In the genomic region with DNA sequence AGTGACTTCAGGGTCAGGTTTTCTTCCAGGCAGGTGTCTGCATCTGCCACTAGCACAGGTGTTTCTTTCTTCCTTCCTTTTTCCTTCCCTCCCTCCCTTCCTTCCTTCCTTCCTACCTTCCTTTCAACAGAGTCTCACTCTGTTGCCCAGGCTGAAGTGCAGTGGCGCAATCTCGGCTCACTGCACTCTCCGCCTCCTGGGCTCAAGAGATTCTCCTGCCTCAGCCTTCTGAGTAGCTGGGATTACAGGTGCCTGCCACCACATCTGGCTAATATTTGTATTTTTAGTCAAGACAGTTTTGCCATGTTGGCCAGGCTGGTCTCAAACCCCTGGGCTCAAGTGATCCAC, we compare ENCODE assay signal across 7 cellular contexts. TPM values are rescaled to one million over a fixed set of nuclear protein-coding genes. Genes with fewer than 3 reads are reported as not detected.
DNase-seq lines count a peak whose midpoint lies in the region; ATAC-seq, FAIRE-seq and TF ChIP-seq lines count a peak whose summit lies in the region.
"Not testable (repeated sequence)": the region's sequence is repeated elsewhere in the genome, so short reads cannot be mapped to it uniquely, and the experiment has no call there.

No MANE protein-coding gene starts in this region.

- H3K4ac ChIP-seq in mesenchymal stem cell (ENCODE audit: low read depth in 1 of 2, low read length in 2 of 2); trophoblast cell (ENCODE audit: low read depth, low read length): not testable (repeated sequence)

- CTCF ChIA-PET in CD4-positive, alpha-beta memory T cell (lab: Charles Lee; ENCODE audit: partially characterized antibody): not testable (repeated sequence)

- FAIRE-seq in astrocyte (lab: Jason Lieb, UNC): not testable (repeated sequence)

- not testable (repeated sequence) for H3K4me3 Mint-ChIP-seq in CD4-positive, alpha-beta memory T cell; T-helper 17 cell
- peak overlapping the region; percentile 45 for H3K4me3 Mint-ChIP-seq in astrocyte (ENCODE audit: unreplicated experiment)

- not testable (repeated sequence) for H3K79me1 ChIP-seq in mesenchymal stem cell (replicated peaks; ENCODE audit: low read length, poor library complexity, severe bottlenecking)
- peaks cover 32% of the 10 kb centered on the region for H3K79me1 ChIP-seq in trophoblast cell (ENCODE audit: low read length)

- H3K27me3 Mint-ChIP-seq in CD4-positive, alpha-beta memory T cell; T-helper 17 cell: not testable (repeated sequence)
- peaks cover 13% of the 10 kb centered on the region for H3K27me3 Mint-ChIP-seq in astrocyte (ENCODE audit: low read depth, unreplicated experiment)

- intact Hi-C loops in CD4-positive, alpha-beta memory T cell (cut with micrococcal nuclease): loop anchor here (10.0 kb wide), 1 partner anchor 56 kb away; a partner anchor contains a TSS

- TF ChIP-seq RAD21 in Ishikawa (IDR thresholded peaks at IDR 0.05; ENCODE audit: low read depth): not testable (repeated sequence)

- not testable (repeated sequence) for H2BK5ac ChIP-seq in mesenchymal stem cell (ENCODE audit: low read depth, low read length, poor library complexity, severe bottlenecking)
- H2BK5ac ChIP-seq in trophoblast cell (ENCODE audit: low read depth, low read length, poor library complexity): peak overlapping the region; percentile 52

- H3K4me1 ChIP-seq in CD4-positive, alpha-beta memory T cell (ENCODE audit: insufficient read depth, low read length): peaks cover 31% of the 10 kb centered on the region
- H3K4me1 ChIP-seq in astrocyte (ENCODE audit: insufficient read depth, low read length): peaks cover 18% of the 10 kb centered on the region
- H3K4me1 ChIP-seq in esophagus (ENCODE audit: control insufficient read depth in 2 of 2, insufficient read depth in 2 of 2, low read length in 1 of 2): peaks cover 2 to 17% of the 10 kb centered on the region in 2 donors
- H3K4me1 ChIP-seq in mesenchymal stem cell (ENCODE audit: control insufficient read depth, insufficient read depth, low read depth, low read length): not testable (repeated sequence)
- peaks cover 41% of the 10 kb centered on the region in 2 experiments for H3K4me1 ChIP-seq in trophoblast cell (ENCODE audit: control insufficient read depth in 1 of 2, insufficient read depth in 2 of 2, low read length in 2 of 2)

- not testable (repeated sequence) for H2AFZ ChIP-seq in astrocyte (ENCODE audit: low read depth, low read length); mesenchymal stem cell (ENCODE audit: low read depth, low read length); trophoblast cell (ENCODE audit: insufficient read depth, low read length, poor library complexity)

- H4K91ac ChIP-seq in mesenchymal stem cell (ENCODE audit: low read length): not testable (repeated sequence)
- H4K91ac ChIP-seq in trophoblast cell (ENCODE audit: low read depth, low read length): peak overlapping the region; percentile 82

- not testable (repeated sequence) for H2BK15ac ChIP-seq in mesenchymal stem cell (ENCODE audit: low read depth, poor library complexity, severe bottlenecking)

- H3K27ac Mint-ChIP-seq in CD4-positive, alpha-beta memory T cell: peak overlapping the region in 5 of 7 donors; percentile 18 to 94 (median 71)
- H3K27ac Mint-ChIP-seq in T-helper 17 cell (peak overlapping the region; percentile 3), astrocyte (ENCODE audit: unreplicated experiment) (peak overlapping the region; percentile 69)

- not testable (repeated sequence) for H3K36me3 ChIP-seq in CD4-positive, alpha-beta memory T cell (ENCODE audit: insufficient read depth, low read length); astrocyte (ENCODE audit: insufficient read depth, low read length); esophagus (ENCODE audit: control insufficient read depth in 2 of 2, insufficient read depth in 2 of 2, low read length in 1 of 2); mesenchymal stem cell (ENCODE audit: control insufficient read depth in 1 of 2, insufficient read depth in 2 of 2, low read depth in 1 of 2, low read length in 2 of 2); trophoblast cell (ENCODE audit: control insufficient read depth in 1 of 2, insufficient read depth in 2 of 2, low read length in 2 of 2)

- H3K9me3 ChIP-seq in CD4-positive, alpha-beta memory T cell (ENCODE audit: control insufficient read depth in 1 of 2, low read length in 2 of 2); T-helper 17 cell (ENCODE audit: control insufficient read depth, low read length, poor library complexity, severe bottlenecking); astrocyte (ENCODE audit: insufficient read depth, low read depth, low read length); esophagus (ENCODE audit: control insufficient read depth in 2 of 2, insufficient read depth in 1 of 2, low read depth in 1 of 2, low read length in 1 of 2); mesenchymal stem cell (ENCODE audit: control insufficient read depth, low read length); trophoblast cell (ENCODE audit: insufficient read depth, low read depth, low read length): not testable (repeated sequence)

- not testable (repeated sequence) for H3K79me2 ChIP-seq in astrocyte (ENCODE audit: insufficient read depth, low read length); trophoblast cell (ENCODE audit: control insufficient read depth, insufficient read depth, low read length, poor library complexity)

- not testable (repeated sequence) for H3K27ac ChIP-seq in CD4-positive, alpha-beta memory T cell (ENCODE audit: low read depth, low read length); astrocyte (ENCODE audit: low read depth, low read length); mesenchymal stem cell (ENCODE audit: low read length, poor library complexity, severe bottlenecking)
- H3K27ac ChIP-seq in esophagus (ENCODE audit: low read depth in 2 of 2, low read length in 1 of 2) (peak overlapping the region; percentile 74 to 82), trophoblast cell (ENCODE audit: low read depth, low read length) (peak overlapping the region; percentile 85)

- ATAC-seq in T-helper 17 cell: not testable (repeated sequence)

- not testable (repeated sequence) for H3K18ac ChIP-seq in mesenchymal stem cell (ENCODE audit: low read depth in 1 of 2, low read length in 2 of 2); trophoblast cell (ENCODE audit: low read length)

- WGBS in esophagus, 2 donors: 82 to 93% methylated on average over 3 of the region's 3 CpGs
- WGBS in mesenchymal stem cell: 96% methylated on average over 3 of the region's 3 CpGs
- WGBS in trophoblast cell (ENCODE audit: extremely low coverage, insufficient coverage, insufficient read length): no CpG with 5 or more reads among the region's 3 CpGs

- not testable (repeated sequence) for TF ChIP-seq EP300 in Ishikawa (IDR thresholded peaks at IDR 0.05; ENCODE audit: borderline replicate concordance)

- not testable (repeated sequence) for H3K36me3 Mint-ChIP-seq in CD4-positive, alpha-beta memory T cell; T-helper 17 cell (ENCODE audit: low read depth); astrocyte (ENCODE audit: low read depth, unreplicated experiment)

- H3K9me3 Mint-ChIP-seq in CD4-positive, alpha-beta memory T cell; astrocyte (ENCODE audit: unreplicated experiment): not testable (repeated sequence)

- H3K27me3 ChIP-seq in CD4-positive, alpha-beta memory T cell (ENCODE audit: insufficient read depth, low read length); astrocyte (ENCODE audit: insufficient read depth, low read length); esophagus (ENCODE audit: control insufficient read depth in 1 of 2, insufficient read depth in 2 of 2, low read length in 2 of 2); trophoblast cell (ENCODE audit: insufficient read depth, low read length): not testable (repeated sequence)
- H3K27me3 ChIP-seq in mesenchymal stem cell (ENCODE audit: control insufficient read depth in 1 of 2, insufficient read depth in 1 of 2, low read length in 2 of 2): peaks cover 12 to 28% of the 10 kb centered on the region in 2 experiments

- H3K4me3 ChIP-seq in CD4-positive, alpha-beta memory T cell (ENCODE audit: low read length in 2 of 2); astrocyte (ENCODE audit: insufficient read depth, low read depth, low read length); esophagus (ENCODE audit: low read depth in 1 of 2, low read length in 2 of 2); mesenchymal stem cell (ENCODE audit: insufficient read depth in 1 of 2, low read depth in 1 of 2, low read length in 2 of 2); trophoblast cell (ENCODE audit: low read depth, low read length): not testable (repeated sequence)

- POLR2A ChIA-PET in CD4-positive, alpha-beta memory T cell (lab: Charles Lee; ENCODE audit: partially characterized antibody): not testable (repeated sequence)

- peaks cover 26 to 44% (median 38%) of the 10 kb centered on the region in 4 donors for H3K4me1 Mint-ChIP-seq in CD4-positive, alpha-beta memory T cell
- H3K4me1 Mint-ChIP-seq in T-helper 17 cell (peaks cover 26% of the 10 kb centered on the region), astrocyte (ENCODE audit: low read depth, unreplicated experiment) (peaks cover 22% of the 10 kb centered on the region)

- not testable (repeated sequence) for H3K9ac ChIP-seq in astrocyte (ENCODE audit: low read length); mesenchymal stem cell (ENCODE audit: low read length); trophoblast cell (ENCODE audit: low read length)

- not testable (repeated sequence) for DNase-seq in CD4-positive, alpha-beta memory T cell; T-helper 17 cell; astrocyte (ENCODE audit: low read depth); mesenchymal stem cell
- DNase-seq in trophoblast cell: peak in 1 of 2 donors; percentile 37

- not testable (repeated sequence) for H2AK5ac ChIP-seq in mesenchymal stem cell (ENCODE audit: low read length, severe bottlenecking); trophoblast cell (ENCODE audit: low read length)

- not testable (repeated sequence) for H2BK120ac ChIP-seq in mesenchymal stem cell (ENCODE audit: low read depth, low read length)
- peak overlapping the region; percentile 56 for H2BK120ac ChIP-seq in trophoblast cell (ENCODE audit: insufficient read depth, low read length, poor library complexity)

- H2BK12ac ChIP-seq in mesenchymal stem cell (ENCODE audit: low read length in 2 of 2): not testable (repeated sequence)
- H2BK12ac ChIP-seq in trophoblast cell (ENCODE audit: low read length): peak overlapping the region; percentile 72

- H3K14ac ChIP-seq in mesenchymal stem cell (ENCODE audit: low read length in 2 of 2): not testable (repeated sequence)
- peak overlapping the region; percentile 26 for H3K14ac ChIP-seq in trophoblast cell (ENCODE audit: low read length)

- not testable (repeated sequence) for TF ChIP-seq CTCF in astrocyte (IDR thresholded peaks at IDR 0.05; ENCODE audit: insufficient read depth, low read depth, low read length)

- not testable (repeated sequence) for H3K4me2 ChIP-seq in astrocyte (ENCODE audit: low read length); mesenchymal stem cell (ENCODE audit: low read length, poor library complexity, severe bottlenecking); trophoblast cell (ENCODE audit: low read length)

- not testable (repeated sequence) for H4K12ac ChIP-seq in trophoblast cell (ENCODE audit: low read depth, low read length)

- not testable (repeated sequence) for H3K23ac ChIP-seq in mesenchymal stem cell (ENCODE audit: low read length in 2 of 2); trophoblast cell (ENCODE audit: low read length)

- H4K8ac ChIP-seq in mesenchymal stem cell (ENCODE audit: low read length) (peak overlapping the region; percentile 51), trophoblast cell (ENCODE audit: low read depth, low read length) (peak overlapping the region; percentile 1)

- H4K20me1 ChIP-seq in astrocyte (ENCODE audit: insufficient read depth, low read length): not testable (repeated sequence)

RNA-seq across cellular contexts. Expression of a gene that starts 53.8 kb away (rescaled TPM):
- total RNA-seq in CD4-positive, alpha-beta memory T cell: under 1 TPM; 0.47 to 0.49 TPM
- under 1 TPM in 1 of 2 donors, not detected in 1; 0.14 TPM for polyA plus RNA-seq in CD4-positive, alpha-beta memory T cell
- total RNA-seq in T-helper 17 cell: under 1 TPM in 1 of 2 donors, not detected in 1; 0.72 TPM
- total RNA-seq in astrocyte: 1.9 and 2.1 TPM in 2 replicates
- 10 to 100 TPM; 23.7 to 36.5 TPM for polyA plus RNA-seq in esophagus
- 2.7 TPM for polyA plus RNA-seq in mesenchymal stem cell (2013, experiment 1 of 2)
- polyA plus RNA-seq in mesenchymal stem cell (2013, experiment 2 of 2): 2.6 TPM
- 2.5 and 2.8 TPM in 2 replicates for polyA plus RNA-seq in trophoblast cell (2013)

Comparison
In these comparisons a context has a peak if more than half of its experiments do, and no peak if none do; other contexts are left out.
1. H3K27ac Mint-ChIP-seq: peak in every context shown above with its lines; median percentile 71 in CD4-positive, alpha-beta memory T cell; 69 in astrocyte; 3 in T-helper 17 cell.